In genomic region chr6:163529605-163530004, GRCh38 we compare ENCODE assay signal across 12 cellular contexts.
DNase-seq lines count a peak whose midpoint lies in the region; ATAC-seq lines count a peak whose summit lies in the region.
"Had no signal": no experiment of that assay in that cellular context is flagged by ENCODE, and none has a peak within 500 bp of the region (broad histone marks: within the 10 kb centered on the region; RNA-seq: fewer than 3 reads in every experiment).

No MANE protein-coding gene starts in this region.

- DNase-seq in COLO829 (ENCODE audit: low spot score) (peak; percentile 37), RPMI7951 (ENCODE audit: low read depth) (peak; percentile 93), fibroblast of gingiva (ENCODE audit: low read depth) (peak; percentile 66), non-pigmented ciliary epithelial cell (ENCODE audit: low read depth) (peak; percentile 82), NAMALWA (ENCODE audit: low spot score) (no peak), NCI-H82 (lab: John Stamatoyannopoulos, UW) (no peak)
- DNase-seq: activated T-cell treated with anti-CD3 and anti-CD28 coated beads, Interleukin-2, amount 50 U/mL, for 72 hours; COR-L47; islet precursor cell; NCI-H1105 had no signal

- ATAC-seq in GM19023 (IDR thresholded peaks at IDR 0.05; ENCODE audit: unreplicated experiment) (no peak), HG02852 (IDR thresholded peaks at IDR 0.05; ENCODE audit: unreplicated experiment) (no peak)
- ATAC-seq: activated T-cell treated with anti-CD3 and anti-CD28 coated beads, Interleukin-2, amount 50 U/mL, for 72 hours had no signal

Comparison
In these comparisons a context has a peak if more than half of its experiments do, and no peak if none do; other contexts are left out.
1. DNase-seq: peak in COLO829 (single experiment), RPMI7951 (single experiment), fibroblast of gingiva (single experiment) and non-pigmented ciliary epithelial cell (single experiment); none in NAMALWA (single experiment) and NCI-H82 (single experiment).